27 cellular contexts compared by ENCODE assay signal in the genomic region with DNA sequence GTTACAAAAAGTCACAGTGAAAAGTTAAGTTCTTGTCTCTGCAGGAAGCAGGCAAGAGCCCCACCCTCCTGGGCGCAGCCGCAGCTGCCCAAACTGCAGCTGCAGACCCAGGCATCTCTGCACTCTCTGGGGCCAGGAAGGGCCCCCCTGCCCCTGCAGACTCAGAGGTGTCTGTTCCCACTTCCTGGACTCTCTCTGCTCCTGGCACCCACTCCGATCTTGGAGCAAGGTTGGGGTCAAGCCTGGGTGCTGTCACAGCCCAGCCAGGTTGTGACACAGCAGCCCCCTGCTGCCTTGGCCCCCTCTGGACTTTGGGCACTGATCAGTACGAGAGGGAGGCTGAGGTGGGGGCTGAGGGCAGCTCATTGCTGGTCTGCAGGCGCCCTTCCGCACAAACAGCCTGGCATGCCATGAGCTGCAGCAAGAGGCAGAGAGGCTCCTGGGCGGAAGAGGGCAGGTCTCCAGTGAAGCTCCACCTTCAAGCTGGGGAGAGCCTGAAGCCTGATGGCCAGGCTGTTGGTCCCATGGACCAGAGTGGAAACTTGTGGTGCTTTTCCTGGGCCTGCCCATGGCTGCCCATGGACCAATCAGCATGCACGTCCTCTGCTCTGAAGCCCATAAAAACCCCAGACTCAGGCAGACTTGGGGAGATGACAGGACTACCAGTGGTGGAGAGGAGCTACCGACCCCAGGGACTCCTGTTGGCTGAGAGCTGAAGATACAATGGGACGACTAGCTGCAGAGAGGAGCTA. TPM values are rescaled to one million over a fixed set of nuclear protein-coding genes. Genes with fewer than 3 reads are reported as not detected.
DNase-seq lines count a peak whose midpoint lies in the region; ATAC-seq, FAIRE-seq and TF ChIP-seq lines count a peak whose summit lies in the region.
"Had no signal": no experiment of that assay in that cellular context is flagged by ENCODE, and none has a peak within 500 bp of the region (broad histone marks: within the 10 kb centered on the region; RNA-seq: fewer than 3 reads in every experiment).

No MANE protein-coding gene starts in this region.

- WGBS in K562 (ENCODE audit: insufficient coverage, low coverage, missing lambda C conversion rate): 56% methylated on average over 10 of the region's 10 CpGs
- 73 to 87% (median 80%) methylated on average over 5 to 10 of the region's 10 CpGs for WGBS in spleen, 5 donors

- H3K79me2 ChIP-seq in K562 (ENCODE audit: control insufficient read depth, insufficient read depth, low read length): no peaks in the 10 kb centered on the region

- H3K4me3 ChIP-seq in K562 (no peak overlapping the region), spleen (no peak overlapping the region)
- H3K4me3 ChIP-seq: gastrocnemius medialis, lower lobe of right lung, ovary, SJSA1, upper lobe of left lung had no signal

- peaks cover 17% of the 10 kb centered on the region for H3K4me1 Mint-ChIP-seq in activated CD4-positive, alpha-beta memory T cell treated with anti-CD3 and anti-CD28 coated beads, Interleukin-2, amount 10 ng/mL, durations not matched to agents 7 days and 5 days
- H3K4me1 Mint-ChIP-seq in activated CD4-positive, alpha-beta memory T cell treated with anti-CD3 and anti-CD28 coated beads for 36 hours (ENCODE audit: low read depth): peaks cover 13% of the 10 kb centered on the region

- TF ChIP-seq CTCF in K562 (IDR thresholded peaks at IDR 0.05 in 2 of 3, conservative IDR thresholded peaks at IDR 0.05 in 1 of 3; ENCODE audit: insufficient read depth in 2 of 3, low read depth in 1 of 3, low read length in 3 of 3): no peak
- TF ChIP-seq CTCF in spleen (IDR thresholded peaks at IDR 0.05 in 8 of 11, conservative IDR thresholded peaks at IDR 0.05 in 3 of 11): no peak
- TF ChIP-seq CTCF in GM10248 (IDR thresholded peaks at IDR 0.05; ENCODE audit: control extremely low read depth, extremely low read depth, low read depth, missing control alignments): no peak

- H3K36me3 Mint-ChIP-seq in activated CD4-positive, alpha-beta memory T cell treated with anti-CD3 and anti-CD28 coated beads, Interleukin-2, amount 10 ng/mL, durations not matched to agents 7 days and 5 days (ENCODE audit: low read depth): no peaks in the 10 kb centered on the region
- no peaks in the 10 kb centered on the region for H3K36me3 Mint-ChIP-seq in activated CD4-positive, alpha-beta memory T cell treated with anti-CD3 and anti-CD28 coated beads for 36 hours

- H3K4me1 ChIP-seq in K562 (replicated peaks in 1 of 2; ENCODE audit: control insufficient read depth in 2 of 2, insufficient read depth in 2 of 2, low read length in 2 of 2) (peaks cover 0 to 8% of the 10 kb centered on the region in 2 experiments; a peak in 2 of 5 replicates), spleen (peaks cover 0 to 14% (median 7%) of the 10 kb centered on the region in 6 donors)
- H3K4me1 ChIP-seq: lower lobe of right lung had no signal

- TF ChIP-seq POLR2A in K562 (conservative IDR thresholded peaks at IDR 0.05) (no peak), spleen (IDR thresholded peaks at IDR 0.05) (no peak)

- in situ Hi-C loops in K562 (cut with MboI): loop anchor here (10.0 kb wide), 1 partner anchor 482 kb away; no protein-coding TSS in a partner anchor

- H3K36me3 ChIP-seq in KOPT-K1 (ENCODE audit: insufficient read depth, low read length) (no peaks in the 10 kb centered on the region), K562 (ENCODE audit: control insufficient read depth, insufficient read depth, low read length) (no peaks in the 10 kb centered on the region), spleen (no peaks in the 10 kb centered on the region)
- H3K36me3 ChIP-seq: gastrocnemius medialis, lower lobe of right lung, ovary, SJSA1, upper lobe of left lung had no signal

- TF ChIP-seq EP300 in K562 (IDR thresholded peaks at IDR 0.05; ENCODE audit: low read length): no peak

- H3K27ac ChIP-seq in KOPT-K1 (ENCODE audit: low read depth, low read length, poor library complexity, severe bottlenecking): peak overlapping the region; percentile 26
- H3K27ac ChIP-seq in K562 (ENCODE audit: extremely low read depth, low read depth, low read length): no peak overlapping the region
- H3K27ac ChIP-seq in spleen: peak overlapping the region in 5 of 8 donors; percentile 18 to 74 (median 46)
- H3K27ac ChIP-seq: gastrocnemius medialis, lower lobe of right lung, ovary, SJSA1, upper lobe of left lung had no signal

- no peak for ATAC-seq in K562

- no peaks in the 10 kb centered on the region for H3K9me1 ChIP-seq in K562 (ENCODE audit: control insufficient read depth, insufficient read depth, low read length)

- peaks cover 8% of the 10 kb centered on the region for H3K9me3 Mint-ChIP-seq in activated CD4-positive, alpha-beta memory T cell treated with anti-CD3 and anti-CD28 coated beads, Interleukin-2, amount 10 ng/mL, durations not matched to agents 7 days and 5 days
- H3K9me3 Mint-ChIP-seq in activated CD4-positive, alpha-beta memory T cell treated with anti-CD3 and anti-CD28 coated beads for 36 hours: no peaks in the 10 kb centered on the region
- H3K9me3 Mint-ChIP-seq: HFFc6 had no signal

- no peak overlapping the region for H3K9ac ChIP-seq in K562 (ENCODE audit: insufficient read depth in 1 of 2, low read depth in 2 of 2, low read length in 2 of 2)

- no peaks in the 10 kb centered on the region for H4K20me1 ChIP-seq in K562 (replicated peaks; ENCODE audit: control insufficient read depth, insufficient read depth, low read length)

- peaks cover 17% of the 10 kb centered on the region for H3K9me3 ChIP-seq in KOPT-K1 (ENCODE audit: insufficient read depth, low read length, poor library complexity, severe bottlenecking)
- peaks cover 7% of the 10 kb centered on the region; the same call in 1 of the 2 replicates for H3K9me3 ChIP-seq in K562 (replicated peaks; ENCODE audit: control insufficient read depth, insufficient read depth, low read depth, low read length)
- no peaks in the 10 kb centered on the region for H3K9me3 ChIP-seq in spleen
- H3K9me3 ChIP-seq: gastrocnemius medialis, lower lobe of right lung, ovary, SJSA1, upper lobe of left lung had no signal

- no peak for FAIRE-seq in K562 (lab: Jason Lieb, UNC)
- FAIRE-seq: endothelial cell of umbilical vein, GM18507 had no signal

- intact Hi-C loops in activated CD4-positive, alpha-beta memory T cell treated with anti-CD3 and anti-CD28 coated beads for 36 hours (cut with micrococcal nuclease): no loop called here
- intact Hi-C loops in K562 (cut with micrococcal nuclease): loop anchor here (10.0 kb wide), 1 partner anchor 402 kb away; no protein-coding TSS in a partner anchor
- intact Hi-C loops in spleen (cut with DNase I; ENCODE audit: low total_unique reads): loop anchor here (10.0 kb wide), 2 partner anchors 192 to 492 kb away; no protein-coding TSS in a partner anchor

- DNase-seq in activated CD4-positive, alpha-beta memory T cell treated with anti-CD3 and anti-CD28 coated beads, Interleukin-2, amount 10 ng/mL, durations not matched to agents 7 days and 5 days: peak; percentile 34
- no peak for DNase-seq in activated CD4-positive, alpha-beta memory T cell treated with anti-CD3 and anti-CD28 coated beads for 36 hours
- DNase-seq in K562 (ENCODE audit: extremely low read depth in 1 of 4, low spot score in 3 of 4): no peak
- peak; percentile 82 for DNase-seq in spleen
- DNase-seq in NCI-H1417 (lab: John Stamatoyannopoulos, UW): no peak
- DNase-seq in GM10248 (ENCODE audit: extremely low spot score): no peak
- DNase-seq in NCI-H146 treated with DMSO at 0.1 percent for 48 hours (lab: John Stamatoyannopoulos, UW; ENCODE audit: unreplicated experiment): no peak
- DNase-seq: activated CD4-positive, CD25-positive, alpha-beta regulatory T cell; activated CD8-positive, alpha-beta T cell treated with anti-CD3 and anti-CD28 coated beads, Interleukin-2, amount 10 ng/mL, durations not matched to agents 7 days and 5 days; amniotic stem cell; EL; GOT3; HFFc6; IMR-90; lower lobe of right lung; NCI-H1048; NCI-H187; NCI-H510A treated with DMSO at 0.1 percent for 48 hours; nephron progenitor cell; ovary; RPMI8226 had no signal

- peak overlapping the region; percentile 13 for H3K4me3 Mint-ChIP-seq in activated CD4-positive, alpha-beta memory T cell treated with anti-CD3 and anti-CD28 coated beads, Interleukin-2, amount 10 ng/mL, durations not matched to agents 7 days and 5 days
- H3K4me3 Mint-ChIP-seq in activated CD4-positive, alpha-beta memory T cell treated with anti-CD3 and anti-CD28 coated beads for 36 hours: no peak overlapping the region
- H3K4me3 Mint-ChIP-seq: activated CD8-positive, alpha-beta T cell treated with anti-CD3 and anti-CD28 coated beads, Interleukin-2, amount 10 ng/mL, durations not matched to agents 7 days and 5 days; HFFc6; nephron progenitor cell had no signal

- no peak overlapping the region for H2AFZ ChIP-seq in K562 (ENCODE audit: low read depth, low read length)

- peak overlapping the region; percentile 75 for H3K27ac Mint-ChIP-seq in activated CD4-positive, alpha-beta memory T cell treated with anti-CD3 and anti-CD28 coated beads, Interleukin-2, amount 10 ng/mL, durations not matched to agents 7 days and 5 days
- H3K27ac Mint-ChIP-seq in activated CD4-positive, alpha-beta memory T cell treated with anti-CD3 and anti-CD28 coated beads for 36 hours: no peak overlapping the region
- H3K27ac Mint-ChIP-seq: activated CD8-positive, alpha-beta T cell treated with anti-CD3 and anti-CD28 coated beads, Interleukin-2, amount 10 ng/mL, durations not matched to agents 7 days and 5 days; HFFc6; nephron progenitor cell had no signal

- CTCF ChIA-PET in activated CD4-positive, alpha-beta memory T cell treated with anti-CD3 and anti-CD28 coated beads, Interleukin-2, amount 10 ng/mL, durations not matched to agents 7 days and 5 days (lab: Charles Lee): interaction anchor here (1.1 kb wide), 1 partner anchor 10 kb away, joined by 3 read pairs; no protein-coding TSS in a partner anchor
- CTCF ChIA-PET in activated CD4-positive, alpha-beta memory T cell treated with anti-CD3 and anti-CD28 coated beads for 36 hours (lab: Charles Lee): no interaction called here
- CTCF ChIA-PET in K562 (lab: Yijun Ruan, JAX; ENCODE audit: low intra/inter-chr PET ratio) (no interaction called here), GM10248 (lab: Yijun Ruan, JAX) (interaction anchor here (1.0 to 1.2 kb wide), 3 partner anchors 18 to 488 kb away, joined by 3 read pairs; no protein-coding TSS in a partner anchor)

- H3K27me3 ChIP-seq in K562 (ENCODE audit: control insufficient read depth in 2 of 2, insufficient read depth in 2 of 2, low read length in 2 of 2) (no peaks in the 10 kb centered on the region), spleen (replicated peaks in 1 of 7) (no peaks in the 10 kb centered on the region)
- H3K27me3 ChIP-seq: gastrocnemius medialis, ovary, SJSA1, upper lobe of left lung had no signal

- BruUV-seq in K562 (replicated peaks; lab: Mats Ljungman, UMichigan): no TSS peak

- POLR2A ChIA-PET in activated CD4-positive, alpha-beta memory T cell treated with anti-CD3 and anti-CD28 coated beads, Interleukin-2, amount 10 ng/mL, durations not matched to agents 7 days and 5 days (lab: Charles Lee): interaction anchor here (1.4 to 2.1 kb wide), 2 partner anchors 40 to 224 kb away, joined by 3 to 7 read pairs; partner anchors contain the start of genes EPM2AIP1 and MLH1
- POLR2A ChIA-PET in activated CD4-positive, alpha-beta memory T cell treated with anti-CD3 and anti-CD28 coated beads for 36 hours (lab: Charles Lee): interaction anchor here (0.6 kb wide), 1 partner anchor 16 kb away, joined by 3 read pairs; no protein-coding TSS in a partner anchor
- POLR2A ChIA-PET in K562 (lab: Yijun Ruan, JAX): interaction anchor here (0.5 to 1.8 kb wide), 3 partner anchors 10 to 269 kb away, joined by 5 to 10 read pairs (median 5); no protein-coding TSS in a partner anchor
- POLR2A ChIA-PET in GM10248 (lab: Yijun Ruan, JAX): no interaction called here

- no peak for TF ChIP-seq RAD21 in K562 (CRISPR knock-in tag; conservative IDR thresholded peaks at IDR 0.05 in 1 of 2, IDR thresholded peaks at IDR 0.05 in 1 of 2)

- peaks cover 1% of the 10 kb centered on the region for H3K27me3 Mint-ChIP-seq in activated CD4-positive, alpha-beta memory T cell treated with anti-CD3 and anti-CD28 coated beads, Interleukin-2, amount 10 ng/mL, durations not matched to agents 7 days and 5 days
- no peaks in the 10 kb centered on the region for H3K27me3 Mint-ChIP-seq in activated CD4-positive, alpha-beta memory T cell treated with anti-CD3 and anti-CD28 coated beads for 36 hours

- H3K4me2 ChIP-seq in K562 (ENCODE audit: insufficient read depth, low read length): no peak overlapping the region

RNA-seq across cellular contexts. Expression of gene GOLGA4, which starts 25.8 kb away (rescaled TPM):
- 10 to 100 TPM; 37.7 to 38.4 TPM for total RNA-seq in activated CD4-positive, alpha-beta memory T cell treated with anti-CD3 and anti-CD28 coated beads, Interleukin-2, amount 10 ng/mL, durations not matched to agents 7 days and 5 days
- 10 to 100 TPM; 32.3 to 34.3 TPM for total RNA-seq in activated CD4-positive, alpha-beta memory T cell treated with anti-CD3 and anti-CD28 coated beads for 36 hours
- total RNA-seq in K562 (2011; cell fraction: chromatin; rRNA removed; ENCODE audit: low replicate concordance): 79.9 and 290 TPM in 2 replicates
- total RNA-seq in K562 (2011; cell fraction: nucleolus; rRNA removed): 32.5 and 39.2 TPM in 2 replicates
- 93.6 and 112 TPM in 2 replicates for total RNA-seq in K562 (2011; cell fraction: nucleoplasm; rRNA removed)
- total RNA-seq in K562 (2014; rRNA removed) (33.8 and 35.2 TPM in 2 replicates), K562 (2014; rRNA removed; fragmentation: Illumina TruSeq; extraction: Trizol) (70.3 and 74.9 TPM in 2 replicates), K562 (2015; rRNA removed; fragmentation: Illumina TruSeq; extraction: Trizol) (62.4 and 70.0 TPM in 2 replicates), K562 (2021) (39.3 and 41.9 TPM in 2 replicates), spleen (100 to 1,000 TPM in 1 of 7 donors, 10 to 100 TPM in 6; 75.7 to 121 (median 87.4) TPM)
- polyA plus RNA-seq in K562 (2011; rRNA removed) (28.0 and 29.1 TPM in 2 replicates), K562 (2014; fragmentation: Illumina TruSeq; extraction: Trizol) (25.3 and 33.6 TPM in 2 replicates), K562 (2014; fragmentation: Nextera tagmentation; extraction: Ambion mirVana) (10 to 100 TPM; 12.7 to 13.2 TPM), K562 (2014; rRNA removed) (21.8 and 26.6 TPM in 2 replicates), spleen (10 to 100 TPM; 14.3 to 16.5 (median 16.3) TPM)
- 6.3 and 7.6 TPM in 2 replicates for polyA plus RNA-seq in K562 (2011; cell fraction: cytosol; rRNA removed)
- 24.7 and 32.5 TPM in 2 replicates for polyA plus RNA-seq in K562 (2011; cell fraction: nucleus; rRNA removed)
- 22.8 and 23.3 TPM in 2 replicates for polyA plus RNA-seq in K562 (2012)
- polyA minus RNA-seq in K562 (2011; rRNA and poly(A)+ RNA removed): 45.9 and 83.5 TPM in 2 replicates
- 20.1 and 22.1 TPM in 2 replicates for polyA minus RNA-seq in K562 (2011; cell fraction: cytosol; rRNA and poly(A)+ RNA removed)
- 52.2 and 112 TPM in 2 replicates for polyA minus RNA-seq in K562 (2011; cell fraction: nucleus; rRNA and poly(A)+ RNA removed)

RNA-seq across cellular contexts. Expression of gene LRRFIP2, which starts 42.9 kb away (rescaled TPM):
- 10 to 100 TPM; 40.5 to 43.3 TPM for total RNA-seq in activated CD4-positive, alpha-beta memory T cell treated with anti-CD3 and anti-CD28 coated beads, Interleukin-2, amount 10 ng/mL, durations not matched to agents 7 days and 5 days
- total RNA-seq in activated CD4-positive, alpha-beta memory T cell treated with anti-CD3 and anti-CD28 coated beads for 36 hours: 10 to 100 TPM; 25.9 to 30.7 TPM
- total RNA-seq in K562 (2011; cell fraction: chromatin; rRNA removed; ENCODE audit: low replicate concordance): 55.1 and 138 TPM in 2 replicates
- 36.5 and 52.5 TPM in 2 replicates for total RNA-seq in K562 (2011; cell fraction: nucleolus; rRNA removed)
- 96.8 and 146 TPM in 2 replicates for total RNA-seq in K562 (2011; cell fraction: nucleoplasm; rRNA removed)
- total RNA-seq in K562 (2014; rRNA removed) (44.9 and 53.9 TPM in 2 replicates), K562 (2014; rRNA removed; fragmentation: Illumina TruSeq; extraction: Trizol) (46.2 and 55.4 TPM in 2 replicates), K562 (2015; rRNA removed; fragmentation: Illumina TruSeq; extraction: Trizol) (46.0 and 49.4 TPM in 2 replicates), K562 (2021) (41.6 and 46.6 TPM in 2 replicates), spleen (100 to 1,000 TPM in 4 of 7 donors, 10 to 100 TPM in 3; 73.5 to 111 (median 104) TPM)
- polyA plus RNA-seq in K562 (2011; rRNA removed) (24.4 and 37.0 TPM in 2 replicates), K562 (2014; fragmentation: Illumina TruSeq; extraction: Trizol) (38.4 and 42.7 TPM in 2 replicates), K562 (2014; fragmentation: Nextera tagmentation; extraction: Ambion mirVana) (10 to 100 TPM in 1 of 2 experiments, 1 to 10 TPM in 1; 9.9 to 11.2 TPM), K562 (2014; rRNA removed) (40.7 and 46.6 TPM in 2 replicates), spleen (10 to 100 TPM; 18.9 to 50.0 (median 30.5) TPM)
- 13.0 and 14.1 TPM in 2 replicates for polyA plus RNA-seq in K562 (2011; cell fraction: cytosol; rRNA removed)
- 26.0 and 26.4 TPM in 2 replicates for polyA plus RNA-seq in K562 (2011; cell fraction: nucleus; rRNA removed)
- polyA plus RNA-seq in K562 (2012): 31.2 and 44.6 TPM in 2 replicates
- 50.0 and 53.0 TPM in 2 replicates for polyA minus RNA-seq in K562 (2011; rRNA and poly(A)+ RNA removed)
- polyA minus RNA-seq in K562 (2011; cell fraction: cytosol; rRNA and poly(A)+ RNA removed): 15.2 and 17.1 TPM in 2 replicates
- polyA minus RNA-seq in K562 (2011; cell fraction: nucleus; rRNA and poly(A)+ RNA removed): 58.3 and 84.4 TPM in 2 replicates

Comparison
In these comparisons a context has a peak if more than half of its experiments do, and no peak if none do; other contexts are left out.
1. DNase-seq: peak in activated CD4-positive, alpha-beta memory T cell treated with anti-CD3 and anti-CD28 coated beads, Interleukin-2, amount 10 ng/mL, durations not matched to agents 7 days and 5 days (single experiment) and spleen (single experiment); none in activated CD4-positive, alpha-beta memory T cell treated with anti-CD3 and anti-CD28 coated beads for 36 hours (single experiment), K562 (0 of 4), NCI-H1417 (0 of 3), GM10248 (single experiment) and NCI-H146 treated with DMSO at 0.1 percent for 48 hours (single experiment).
2. CTCF ChIA-PET loops: an anchor here in activated CD4-positive, alpha-beta memory T cell treated with anti-CD3 and anti-CD28 coated beads, Interleukin-2, amount 10 ng/mL, durations not matched to agents 7 days and 5 days (1.1 kb wide) and GM10248 (1.0 to 1.2 kb wide); none called in activated CD4-positive, alpha-beta memory T cell treated with anti-CD3 and anti-CD28 coated beads for 36 hours and K562.